ENCODE assay signal across 11 cellular contexts in genomic region chr9:86721843-86722705, GRCh38.
DNase-seq lines count a peak whose midpoint lies in the region; ATAC-seq, FAIRE-seq and TF ChIP-seq lines count a peak whose summit lies in the region.
"Had no signal": no experiment of that assay in that cellular context is flagged by ENCODE, and none has a peak within 500 bp of the region (broad histone marks: within the 10 kb centered on the region; RNA-seq: fewer than 3 reads in every experiment).

No MANE protein-coding gene starts in this region.

- no peak overlapping the region for H3K4me3 ChIP-seq in mesodermal cell (ENCODE audit: extremely low read depth, insufficient read depth, low read length, poor library complexity, severe bottlenecking)
- H3K4me3 ChIP-seq in uterus: no peak overlapping the region
- no peak overlapping the region for H3K4me3 ChIP-seq in Peyer's patch
- H3K4me3 ChIP-seq: lung had no signal

- no peaks in the 10 kb centered on the region for H3K9me3 Mint-ChIP-seq in naive thymus-derived CD8-positive, alpha-beta T cell
- H3K9me3 Mint-ChIP-seq: activated naive CD8-positive, alpha-beta T cell treated with anti-CD3 and anti-CD28 coated beads, Interleukin-2, amount 10 ng/mL, durations not matched to agents 7 days and 5 days; T-helper 2 cell treated with Interferon-gamma antibody and Interleukin-4, amounts not matched to agents 5 μg/mL and 100 μg/mL, for 36 hours had no signal

- 0 to 7% methylated on average over 1 to 3 of the region's 5 CpGs for WGBS in mesodermal cell (ENCODE audit: insufficient coverage in 2 of 2), 2 experiments

- POLR2A ChIA-PET in naive thymus-derived CD8-positive, alpha-beta T cell (lab: Charles Lee): no interaction called here

- no peak overlapping the region for H3K4me3 Mint-ChIP-seq in naive thymus-derived CD8-positive, alpha-beta T cell
- H3K4me3 Mint-ChIP-seq: activated naive CD8-positive, alpha-beta T cell treated with anti-CD3 and anti-CD28 coated beads, Interleukin-2, amount 10 ng/mL, durations not matched to agents 7 days and 5 days; T-helper 2 cell treated with Interferon-gamma antibody and Interleukin-4, amounts not matched to agents 5 μg/mL and 100 μg/mL, for 36 hours had no signal

- H3K9me3 ChIP-seq in mesodermal cell (ENCODE audit: control insufficient read depth, low read length): no peaks in the 10 kb centered on the region
- no peaks in the 10 kb centered on the region for H3K9me3 ChIP-seq in uterus
- H3K9me3 ChIP-seq in Peyer's patch: no peaks in the 10 kb centered on the region

- ATAC-seq in HG03520 (IDR thresholded peaks at IDR 0.05; ENCODE audit: unreplicated experiment): no peak
- ATAC-seq in naive thymus-derived CD8-positive, alpha-beta T cell: no peak

- H3K4me1 ChIP-seq in mesodermal cell (ENCODE audit: control insufficient read depth, insufficient read depth, low read length, poor library complexity, severe bottlenecking): peaks cover 30% of the 10 kb centered on the region
- H3K4me1 ChIP-seq in uterus: peaks cover 6 to 10% of the 10 kb centered on the region in 2 donors
- H3K4me1 ChIP-seq in Peyer's patch: no peaks in the 10 kb centered on the region

- intact Hi-C loops in uterus (cut with DNase I; ENCODE audit: low total_unique reads): loop anchor here (10.0 kb wide), 1 partner anchor 237 kb away; no protein-coding TSS in a partner anchor

- DNase-seq in M059J (ENCODE audit: low read depth) (peak; percentile 93), uterus (peak; percentile 73 to 86), Peyer's patch (no peak)
- DNase-seq in naive thymus-derived CD8-positive, alpha-beta T cell: no peak
- DNase-seq: activated naive CD8-positive, alpha-beta T cell treated with anti-CD3 and anti-CD28 coated beads, Interleukin-2, amount 10 ng/mL, durations not matched to agents 7 days and 5 days; NCI-H1930 had no signal

- H3K27me3 ChIP-seq in uterus (no peaks in the 10 kb centered on the region), Peyer's patch (no peaks in the 10 kb centered on the region)

- H3K27ac ChIP-seq in mesodermal cell (ENCODE audit: low read depth, low read length, severe bottlenecking) (peak overlapping the region; percentile 88), uterus (peak overlapping the region; percentile 84 to 94), Peyer's patch (peak overlapping the region in 1 of 4 donors; percentile 33)

- TF ChIP-seq CTCF in uterus (IDR thresholded peaks at IDR 0.05) (no peak), Peyer's patch (IDR thresholded peaks at IDR 0.05) (no peak)

- H3K27me3 Mint-ChIP-seq in naive thymus-derived CD8-positive, alpha-beta T cell: peaks cover 0 to 8% (median 4%) of the 10 kb centered on the region in 5 donors

- H3K27ac Mint-ChIP-seq in naive thymus-derived CD8-positive, alpha-beta T cell: peak overlapping the region in 2 of 10 donors; percentile 27 to 80
- H3K27ac Mint-ChIP-seq: activated naive CD8-positive, alpha-beta T cell treated with anti-CD3 and anti-CD28 coated beads, Interleukin-2, amount 10 ng/mL, durations not matched to agents 7 days and 5 days; T-helper 2 cell treated with Interferon-gamma antibody and Interleukin-4, amounts not matched to agents 5 μg/mL and 100 μg/mL, for 36 hours had no signal

- peaks cover 8 to 19% (median 9%) of the 10 kb centered on the region in 4 donors for H3K4me1 Mint-ChIP-seq in naive thymus-derived CD8-positive, alpha-beta T cell

- no peaks in the 10 kb centered on the region for H3K36me3 Mint-ChIP-seq in naive thymus-derived CD8-positive, alpha-beta T cell
- H3K36me3 Mint-ChIP-seq: activated naive CD8-positive, alpha-beta T cell treated with anti-CD3 and anti-CD28 coated beads, Interleukin-2, amount 10 ng/mL, durations not matched to agents 7 days and 5 days had no signal

- peak; percentile 76 for FAIRE-seq in endometrium (lab: Jason Lieb, UNC)

- TF ChIP-seq POLR2A in uterus (IDR thresholded peaks at IDR 0.05): no peak
- TF ChIP-seq POLR2A in Peyer's patch (IDR thresholded peaks at IDR 0.05): no peak

- H3K36me3 ChIP-seq in mesodermal cell (ENCODE audit: control insufficient read depth, insufficient read depth, low read length) (no peaks in the 10 kb centered on the region), uterus (no peaks in the 10 kb centered on the region), Peyer's patch (no peaks in the 10 kb centered on the region)

Comparison
In these comparisons a context has a peak if more than half of its experiments do, and no peak if none do; other contexts are left out.
1. DNase-seq: peak in M059J (single experiment) and uterus (2 of 2); none in naive thymus-derived CD8-positive, alpha-beta T cell (0 of 10) and Peyer's patch (0 of 3).